Comparison of ENCODE assay signal across 22 cellular contexts in genomic region chrX:96710031-96710430, GRCh38. TPM values are rescaled to one million over a fixed set of nuclear protein-coding genes. Genes with fewer than 3 reads are reported as not detected.
DNase-seq lines count a peak whose midpoint lies in the region; ATAC-seq, FAIRE-seq and TF ChIP-seq lines count a peak whose summit lies in the region.
"Had no signal": no experiment of that assay in that cellular context is flagged by ENCODE, and none has a peak within 500 bp of the region (broad histone marks: within the 10 kb centered on the region; RNA-seq: fewer than 3 reads in every experiment).

No MANE protein-coding gene starts in this region.

- no peak for TF ChIP-seq RAD21 in A549 (conservative IDR thresholded peaks at IDR 0.05 in 1 of 2, IDR thresholded peaks at IDR 0.05 in 1 of 2)

- no peak overlapping the region for H3K4me3 Mint-ChIP-seq in astrocyte (ENCODE audit: unreplicated experiment)
- H3K4me3 Mint-ChIP-seq: CD4-positive, CD25-positive, alpha-beta regulatory T cell; CD8-positive, alpha-beta memory T cell had no signal

- no peak overlapping the region for H3K27ac ChIP-seq in A549
- H3K27ac ChIP-seq in HUES48 (ENCODE audit: low read depth, low read length): peak overlapping the region; percentile 50
- no peak overlapping the region for H3K27ac ChIP-seq in astrocyte (ENCODE audit: low read depth, low read length)

- TF ChIP-seq EP300 in A549 (IDR thresholded peaks at IDR 0.05): no peak

- peaks cover 1% of the 10 kb centered on the region for H3K4me1 Mint-ChIP-seq in astrocyte (ENCODE audit: low read depth, unreplicated experiment)

- no peaks in the 10 kb centered on the region for H4K20me1 ChIP-seq in astrocyte (ENCODE audit: insufficient read depth, low read length)

- H3K9me3 Mint-ChIP-seq in astrocyte (ENCODE audit: unreplicated experiment): no peaks in the 10 kb centered on the region
- H3K9me3 Mint-ChIP-seq: CD8-positive, alpha-beta memory T cell had no signal

- no peaks in the 10 kb centered on the region for H3K27me3 Mint-ChIP-seq in astrocyte (ENCODE audit: low read depth, unreplicated experiment)
- H3K27me3 Mint-ChIP-seq: CD4-positive, CD25-positive, alpha-beta regulatory T cell; CD8-positive, alpha-beta memory T cell had no signal

- no peak overlapping the region for H2AFZ ChIP-seq in astrocyte (ENCODE audit: low read depth, low read length)

- TF ChIP-seq POLR2A in A549 (IDR thresholded peaks at IDR 0.05; ENCODE audit: low read length): no peak

- CTCF ChIA-PET in A549 (lab: Yijun Ruan, JAX): no interaction called here

- H3K36me3 ChIP-seq in HUES48 (ENCODE audit: control insufficient read depth, insufficient read depth, low read length) (no peaks in the 10 kb centered on the region), astrocyte (ENCODE audit: insufficient read depth, low read length) (no peaks in the 10 kb centered on the region)
- H3K36me3 ChIP-seq: BE2C, HAP-1 had no signal

- H3K27ac Mint-ChIP-seq in astrocyte (ENCODE audit: unreplicated experiment): no peak overlapping the region
- H3K27ac Mint-ChIP-seq: CD4-positive, CD25-positive, alpha-beta regulatory T cell; CD8-positive, alpha-beta memory T cell had no signal

- H3K27me3 ChIP-seq in HUES48 (ENCODE audit: control insufficient read depth, insufficient read depth, low read length): no peaks in the 10 kb centered on the region
- no peaks in the 10 kb centered on the region for H3K27me3 ChIP-seq in astrocyte (ENCODE audit: insufficient read depth, low read length)
- H3K27me3 ChIP-seq: BE2C had no signal

- no peaks in the 10 kb centered on the region for H3K36me3 Mint-ChIP-seq in astrocyte (ENCODE audit: low read depth, unreplicated experiment)

- H3K4me1 ChIP-seq in A549: no peaks in the 10 kb centered on the region
- peaks cover 27% of the 10 kb centered on the region for H3K4me1 ChIP-seq in HUES48 (ENCODE audit: control insufficient read depth, insufficient read depth, low read length)
- no peaks in the 10 kb centered on the region for H3K4me1 ChIP-seq in astrocyte (ENCODE audit: insufficient read depth, low read length)
- H3K4me1 ChIP-seq: BE2C had no signal

- POLR2A ChIA-PET in A549 (lab: Yijun Ruan, JAX): no interaction called here

- H3K4me3 ChIP-seq in A549: no peak overlapping the region
- H3K4me3 ChIP-seq in HUES48 (ENCODE audit: low read depth, low read length): no peak overlapping the region
- no peak overlapping the region for H3K4me3 ChIP-seq in astrocyte (ENCODE audit: insufficient read depth, low read depth, low read length)
- H3K4me3 ChIP-seq: GM12878, HAP-1 had no signal

- no peaks in the 10 kb centered on the region for H3K79me2 ChIP-seq in astrocyte (ENCODE audit: insufficient read depth, low read length)

- no peak for ATAC-seq in A549
- ATAC-seq: GM12878 had no signal

- FAIRE-seq in A549 (lab: Jason Lieb, UNC) (peak; percentile 78), astrocyte (lab: Jason Lieb, UNC) (peak; percentile 70)
- FAIRE-seq: GM12878, H1 had no signal

- TF ChIP-seq CTCF in A549 (IDR thresholded peaks at IDR 0.05): no peak
- TF ChIP-seq CTCF in astrocyte (IDR thresholded peaks at IDR 0.05; ENCODE audit: insufficient read depth, low read depth, low read length): no peak

- H3K4me2 ChIP-seq in A549: no peak overlapping the region
- H3K4me2 ChIP-seq in astrocyte (ENCODE audit: low read length): no peak overlapping the region

- 91% methylated on average over 2 of the region's 2 CpGs for WGBS in A549 (ENCODE audit: missing lambda C conversion rate)

- H3K9me3 ChIP-seq in A549: no peaks in the 10 kb centered on the region
- H3K9me3 ChIP-seq in HUES48 (ENCODE audit: control insufficient read depth, insufficient read depth, low read length): no peaks in the 10 kb centered on the region
- no peaks in the 10 kb centered on the region for H3K9me3 ChIP-seq in astrocyte (ENCODE audit: insufficient read depth, low read depth, low read length)
- H3K9me3 ChIP-seq: BE2C, HAP-1 had no signal

- DNase-seq in A549 (ENCODE audit: low read depth in 1 of 2, low spot score in 1 of 2) (no peak), astrocyte (ENCODE audit: low read depth) (no peak), iPS-NIHi7 (ENCODE audit: extremely low spot score) (peak; percentile 17), NCI-H2081 (lab: John Stamatoyannopoulos, UW) (no peak), SHP77 (lab: John Stamatoyannopoulos, UW) (no peak), amygdala (lab: John Stamatoyannopoulos, UW) (no peak)
- no peak for DNase-seq in activated naive CD4-positive, alpha-beta T cell treated with Interleukin-2 at 50 U/mL for 16 hours
- DNase-seq: 8988T; BE2C; C1 segment of cervical spinal cord; CD4-positive, CD25-positive, alpha-beta regulatory T cell; CD8-positive, alpha-beta memory T cell; COR-L47; DMS 273 treated with DMSO at 0.1 percent for 48 hours; DMS53; DND-41; EL; IMR-90 had no signal

- H3K9ac ChIP-seq in HUES48 (ENCODE audit: low read depth, low read length) (no peak overlapping the region), astrocyte (ENCODE audit: low read length) (no peak overlapping the region)

TF ChIP-seq in A549, 52 proteins besides CTCF, POLR2A, EP300 and RAD21:
- no peak for TF ChIP-seq ZC3H11A (IDR thresholded peaks at IDR 0.05)
- no peak for TF ChIP-seq ZNF302 (CRISPR knock-in tag; IDR thresholded peaks at IDR 0.05)
- TF ChIP-seq MAZ (IDR thresholded peaks at IDR 0.05; ENCODE audit: borderline replicate concordance, low read depth, low read length): no peak
- TF ChIP-seq HOXB13 (CRISPR knock-in tag; IDR thresholded peaks at IDR 0.05; ENCODE audit: low read depth): no peak
- no peak for TF ChIP-seq TFCP2L1 (CRISPR knock-in tag; IDR thresholded peaks at IDR 0.05)
- no peak for TF ChIP-seq EHMT2 (IDR thresholded peaks at IDR 0.05; ENCODE audit: low read depth)
- no peak for TF ChIP-seq RNF2 (IDR thresholded peaks at IDR 0.05; ENCODE audit: borderline replicate concordance, low read depth)
- TF ChIP-seq HOXB5 (CRISPR knock-in tag; IDR thresholded peaks at IDR 0.05): no peak
- TF ChIP-seq NR3C1 (IDR thresholded peaks at IDR 0.05): no peak

RNA-seq across cellular contexts. Expression of gene DIAPH2, which starts 25.4 kb away (rescaled TPM):
- 7.6 and 10.0 TPM in 2 replicates for polyA plus RNA-seq in A549 (2011; rRNA removed)
- polyA plus RNA-seq in A549 (2012; cell fraction: cytosol; rRNA removed): 1.1 and 1.2 TPM in 2 replicates
- 0.97 and 1.5 TPM in 2 replicates for polyA plus RNA-seq in A549 (2012; cell fraction: nucleus; rRNA removed)
- polyA plus RNA-seq in A549 (2017; fragmentation: RNase III; extraction: RNeasy Plus Mini Kit Qiagen cat#74134 plus additional on column Dnase treatment): 3.7 to 4.3 TPM (median 3.9 TPM) in 3 replicates
- 9.8 and 10.6 TPM in 2 replicates for polyA minus RNA-seq in A549 (2011; rRNA and poly(A)+ RNA removed)
- total RNA-seq in astrocyte: 9.0 and 9.8 TPM in 2 replicates
